1 cellular context compared by ENCODE assay signal in the genomic region with DNA sequence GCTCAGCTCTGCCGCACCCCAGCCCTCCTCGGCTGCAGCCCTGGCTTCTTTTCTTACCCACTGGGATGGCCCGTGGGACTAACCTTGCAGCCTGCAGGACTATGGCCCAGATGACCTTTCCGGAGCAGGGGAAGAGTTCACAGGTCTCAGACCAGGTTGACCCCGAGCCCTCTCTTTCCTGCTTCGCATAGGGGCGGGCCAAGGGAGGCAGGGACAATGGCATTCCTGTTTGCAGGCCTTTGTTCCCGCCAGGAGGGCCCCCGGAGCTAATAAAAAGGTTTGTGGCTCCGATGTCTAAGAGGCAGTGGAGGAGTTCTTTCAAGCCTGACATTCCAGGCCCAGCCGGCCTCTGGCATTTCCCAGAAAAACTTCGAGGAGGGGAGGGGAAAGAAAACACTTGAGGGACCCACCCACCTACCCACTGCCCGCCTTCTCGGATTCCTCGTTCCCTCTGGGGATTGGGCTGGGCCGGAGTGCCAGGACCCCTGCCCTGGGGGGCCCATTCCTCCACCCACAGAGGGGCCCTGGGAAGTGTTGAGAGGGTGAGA.
TF ChIP-seq lines count a peak whose summit lies in the region.

No MANE protein-coding gene starts in this region.

TF ChIP-seq in HepG2, 621 proteins besides CTCF, POLR2A, EP300 and RAD21 (continued from another document and continues in another):
- 0 out of 2 replicates have a peak, but pooled peaks have one; percentile 19 for TF ChIP-seq ZBTB25 (CRISPR knock-in tag; IDR thresholded peaks at IDR 0.05)
- no peak for TF ChIP-seq JARID2 (CRISPR knock-in tag; IDR thresholded peaks at IDR 0.05; ENCODE audit: insufficient replicate concordance)
- 0 out of 2 replicates have a peak, but pooled peaks have one; percentile 40 for TF ChIP-seq ZFP90 (CRISPR knock-in tag; IDR thresholded peaks at IDR 0.05; ENCODE audit: borderline replicate concordance)
- no peak for TF ChIP-seq PHF8 (CRISPR knock-in tag; IDR thresholded peaks at IDR 0.05)
- peak; percentile 21; the same call in 1 of the 2 replicates for TF ChIP-seq TFAP4 (IDR thresholded peaks at IDR 0.05; ENCODE audit: borderline replicate concordance, low read depth)
- TF ChIP-seq FOXA3 (CRISPR knock-in tag; IDR thresholded peaks at IDR 0.05): 0 out of 2 replicates have a peak, but pooled peaks have one; percentile 13
- TF ChIP-seq, protein P1, sequence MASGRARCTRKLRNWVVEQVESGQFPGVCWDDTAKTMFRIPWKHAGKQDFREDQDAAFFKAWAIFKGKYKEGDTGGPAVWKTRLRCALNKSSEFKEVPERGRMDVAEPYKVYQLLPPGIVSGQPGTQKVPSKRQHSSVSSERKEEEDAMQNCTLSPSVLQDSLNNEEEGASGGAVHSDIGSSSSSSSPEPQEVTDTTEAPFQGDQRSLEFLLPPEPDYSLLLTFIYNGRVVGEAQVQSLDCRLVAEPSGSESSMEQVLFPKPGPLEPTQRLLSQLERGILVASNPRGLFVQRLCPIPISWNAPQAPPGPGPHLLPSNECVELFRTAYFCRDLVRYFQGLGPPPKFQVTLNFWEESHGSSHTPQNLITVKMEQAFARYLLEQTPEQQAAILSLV (CRISPR knock-in tag; IDR thresholded peaks at IDR 0.05; ENCODE audit: borderline replicate concordance): no peak
- TF ChIP-seq FOXP4 (CRISPR knock-in tag; IDR thresholded peaks at IDR 0.05): peak; percentile 34; the same call in 1 of the 2 replicates
- TF ChIP-seq ZNF501 (CRISPR knock-in tag; IDR thresholded peaks at IDR 0.05): no peak
- 0 out of 2 replicates have a peak, but pooled peaks have one; percentile 46 for TF ChIP-seq ZNF670 (CRISPR knock-in tag; IDR thresholded peaks at IDR 0.05; ENCODE audit: borderline replicate concordance)
- 0 out of 2 replicates have a peak, but pooled peaks have one; percentile 54 for TF ChIP-seq CSRNP1 (CRISPR knock-in tag; IDR thresholded peaks at IDR 0.05)
- TF ChIP-seq ZFP62 (CRISPR knock-in tag; IDR thresholded peaks at IDR 0.05): no peak
- TF ChIP-seq MIXL1 (CRISPR knock-in tag; IDR thresholded peaks at IDR 0.05): no peak
- no peak for TF ChIP-seq MED13 (CRISPR knock-in tag; IDR thresholded peaks at IDR 0.05)
- TF ChIP-seq XRCC5 (optimal IDR thresholded peaks at IDR 0.05; ENCODE audit: low read length): peak; percentile 29
- no peak for TF ChIP-seq MEF2D (CRISPR knock-in tag; IDR thresholded peaks at IDR 0.05)
- TF ChIP-seq PHF20 (CRISPR knock-in tag; IDR thresholded peaks at IDR 0.05): no peak
- TF ChIP-seq, protein P2, sequence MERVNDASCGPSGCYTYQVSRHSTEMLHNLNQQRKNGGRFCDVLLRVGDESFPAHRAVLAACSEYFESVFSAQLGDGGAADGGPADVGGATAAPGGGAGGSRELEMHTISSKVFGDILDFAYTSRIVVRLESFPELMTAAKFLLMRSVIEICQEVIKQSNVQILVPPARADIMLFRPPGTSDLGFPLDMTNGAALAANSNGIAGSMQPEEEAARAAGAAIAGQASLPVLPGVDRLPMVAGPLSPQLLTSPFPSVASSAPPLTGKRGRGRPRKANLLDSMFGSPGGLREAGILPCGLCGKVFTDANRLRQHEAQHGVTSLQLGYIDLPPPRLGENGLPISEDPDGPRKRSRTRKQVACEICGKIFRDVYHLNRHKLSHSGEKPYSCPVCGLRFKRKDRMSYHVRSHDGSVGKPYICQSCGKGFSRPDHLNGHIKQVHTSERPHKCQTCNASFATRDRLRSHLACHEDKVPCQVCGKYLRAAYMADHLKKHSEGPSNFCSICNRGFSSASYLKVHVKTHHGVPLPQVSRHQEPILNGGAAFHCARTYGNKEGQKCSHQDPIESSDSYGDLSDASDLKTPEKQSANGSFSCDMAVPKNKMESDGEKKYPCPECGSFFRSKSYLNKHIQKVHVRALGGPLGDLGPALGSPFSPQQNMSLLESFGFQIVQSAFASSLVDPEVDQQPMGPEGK (CRISPR knock-in tag; IDR thresholded peaks at IDR 0.05): peak; percentile 68
- TF ChIP-seq, protein P3, sequence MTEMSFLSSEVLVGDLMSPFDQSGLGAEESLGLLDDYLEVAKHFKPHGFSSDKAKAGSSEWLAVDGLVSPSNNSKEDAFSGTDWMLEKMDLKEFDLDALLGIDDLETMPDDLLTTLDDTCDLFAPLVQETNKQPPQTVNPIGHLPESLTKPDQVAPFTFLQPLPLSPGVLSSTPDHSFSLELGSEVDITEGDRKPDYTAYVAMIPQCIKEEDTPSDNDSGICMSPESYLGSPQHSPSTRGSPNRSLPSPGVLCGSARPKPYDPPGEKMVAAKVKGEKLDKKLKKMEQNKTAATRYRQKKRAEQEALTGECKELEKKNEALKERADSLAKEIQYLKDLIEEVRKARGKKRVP (CRISPR knock-in tag; IDR thresholded peaks at IDR 0.05): no peak
- no peak for TF ChIP-seq ZFP41 (CRISPR knock-in tag; IDR thresholded peaks at IDR 0.05; ENCODE audit: borderline replicate concordance)
- no peak for TF ChIP-seq FOXP1 (IDR thresholded peaks at IDR 0.05)
- TF ChIP-seq FOXP1 (CRISPR knock-in tag; IDR thresholded peaks at IDR 0.05): no peak
- TF ChIP-seq, protein P4, sequence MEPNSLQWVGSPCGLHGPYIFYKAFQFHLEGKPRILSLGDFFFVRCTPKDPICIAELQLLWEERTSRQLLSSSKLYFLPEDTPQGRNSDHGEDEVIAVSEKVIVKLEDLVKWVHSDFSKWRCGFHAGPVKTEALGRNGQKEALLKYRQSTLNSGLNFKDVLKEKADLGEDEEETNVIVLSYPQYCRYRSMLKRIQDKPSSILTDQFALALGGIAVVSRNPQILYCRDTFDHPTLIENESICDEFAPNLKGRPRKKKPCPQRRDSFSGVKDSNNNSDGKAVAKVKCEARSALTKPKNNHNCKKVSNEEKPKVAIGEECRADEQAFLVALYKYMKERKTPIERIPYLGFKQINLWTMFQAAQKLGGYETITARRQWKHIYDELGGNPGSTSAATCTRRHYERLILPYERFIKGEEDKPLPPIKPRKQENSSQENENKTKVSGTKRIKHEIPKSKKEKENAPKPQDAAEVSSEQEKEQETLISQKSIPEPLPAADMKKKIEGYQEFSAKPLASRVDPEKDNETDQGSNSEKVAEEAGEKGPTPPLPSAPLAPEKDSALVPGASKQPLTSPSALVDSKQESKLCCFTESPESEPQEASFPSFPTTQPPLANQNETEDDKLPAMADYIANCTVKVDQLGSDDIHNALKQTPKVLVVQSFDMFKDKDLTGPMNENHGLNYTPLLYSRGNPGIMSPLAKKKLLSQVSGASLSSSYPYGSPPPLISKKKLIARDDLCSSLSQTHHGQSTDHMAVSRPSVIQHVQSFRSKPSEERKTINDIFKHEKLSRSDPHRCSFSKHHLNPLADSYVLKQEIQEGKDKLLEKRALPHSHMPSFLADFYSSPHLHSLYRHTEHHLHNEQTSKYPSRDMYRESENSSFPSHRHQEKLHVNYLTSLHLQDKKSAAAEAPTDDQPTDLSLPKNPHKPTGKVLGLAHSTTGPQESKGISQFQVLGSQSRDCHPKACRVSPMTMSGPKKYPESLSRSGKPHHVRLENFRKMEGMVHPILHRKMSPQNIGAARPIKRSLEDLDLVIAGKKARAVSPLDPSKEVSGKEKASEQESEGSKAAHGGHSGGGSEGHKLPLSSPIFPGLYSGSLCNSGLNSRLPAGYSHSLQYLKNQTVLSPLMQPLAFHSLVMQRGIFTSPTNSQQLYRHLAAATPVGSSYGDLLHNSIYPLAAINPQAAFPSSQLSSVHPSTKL (CRISPR knock-in tag; IDR thresholded peaks at IDR 0.05): peak; percentile 66; the same call in 1 of the 2 replicates
- peak; percentile 99 for TF ChIP-seq SOX13 (IDR thresholded peaks at IDR 0.05)
- TF ChIP-seq SOX13 (CRISPR knock-in tag; conservative IDR thresholded peaks at IDR 0.05 in 1 of 2, IDR thresholded peaks at IDR 0.05 in 1 of 2): peak in 1 of 2 experiments; percentile 99; a peak in 2 of 4 replicates
- TF ChIP-seq, protein P5, sequence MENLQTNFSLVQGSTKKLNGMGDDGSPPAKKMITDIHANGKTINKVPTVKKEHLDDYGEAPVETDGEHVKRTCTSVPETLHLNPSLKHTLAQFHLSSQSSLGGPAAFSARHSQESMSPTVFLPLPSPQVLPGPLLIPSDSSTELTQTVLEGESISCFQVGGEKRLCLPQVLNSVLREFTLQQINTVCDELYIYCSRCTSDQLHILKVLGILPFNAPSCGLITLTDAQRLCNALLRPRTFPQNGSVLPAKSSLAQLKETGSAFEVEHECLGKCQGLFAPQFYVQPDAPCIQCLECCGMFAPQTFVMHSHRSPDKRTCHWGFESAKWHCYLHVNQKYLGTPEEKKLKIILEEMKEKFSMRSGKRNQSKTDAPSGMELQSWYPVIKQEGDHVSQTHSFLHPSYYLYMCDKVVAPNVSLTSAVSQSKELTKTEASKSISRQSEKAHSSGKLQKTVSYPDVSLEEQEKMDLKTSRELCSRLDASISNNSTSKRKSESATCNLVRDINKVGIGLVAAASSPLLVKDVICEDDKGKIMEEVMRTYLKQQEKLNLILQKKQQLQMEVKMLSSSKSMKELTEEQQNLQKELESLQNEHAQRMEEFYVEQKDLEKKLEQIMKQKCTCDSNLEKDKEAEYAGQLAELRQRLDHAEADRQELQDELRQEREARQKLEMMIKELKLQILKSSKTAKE (CRISPR knock-in tag; IDR thresholded peaks at IDR 0.05; ENCODE audit: borderline replicate concordance): peak; percentile 47; the same call in 1 of the 2 replicates
- TF ChIP-seq NR2F6 (IDR thresholded peaks at IDR 0.05): peak; percentile 95
- TF ChIP-seq NR2F6 (CRISPR knock-in tag; IDR thresholded peaks at IDR 0.05): peak; percentile 94
- peak; percentile 59; the same call in 1 of the 2 replicates for TF ChIP-seq THRA (CRISPR knock-in tag; IDR thresholded peaks at IDR 0.05; ENCODE audit: borderline replicate concordance)
- TF ChIP-seq, protein P6, sequence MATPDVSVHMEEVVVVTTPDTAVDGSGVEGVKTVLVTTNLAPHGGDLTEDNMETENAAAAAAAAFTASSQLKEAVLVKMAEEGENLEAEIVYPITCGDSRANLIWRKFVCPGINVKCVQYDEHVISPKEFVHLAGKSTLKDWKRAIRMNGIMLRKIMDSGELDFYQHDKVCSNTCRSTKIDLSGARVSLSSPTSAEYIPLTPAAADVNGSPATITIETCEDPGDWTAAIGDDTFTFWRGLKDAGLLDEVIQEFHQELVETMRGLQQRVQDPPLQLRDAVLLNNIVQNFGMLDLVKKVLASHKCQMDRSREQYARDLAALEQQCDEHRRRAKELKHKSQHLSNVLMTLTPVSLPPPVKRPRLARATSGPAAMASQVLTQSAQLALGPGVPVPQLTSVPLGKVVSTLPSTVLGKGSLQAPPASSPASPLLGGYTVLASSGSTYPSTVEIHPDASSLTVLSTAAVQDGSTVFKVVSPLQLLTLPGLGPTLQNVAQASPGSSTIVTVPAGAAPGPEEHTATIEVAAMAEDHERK (CRISPR knock-in tag; IDR thresholded peaks at IDR 0.05; ENCODE audit: low read depth): no peak
- TF ChIP-seq GZF1 (CRISPR knock-in tag; IDR thresholded peaks at IDR 0.05): no peak
- TF ChIP-seq HDAC1 (CRISPR knock-in tag; IDR thresholded peaks at IDR 0.05): peak; percentile 76
- TF ChIP-seq, protein P7, sequence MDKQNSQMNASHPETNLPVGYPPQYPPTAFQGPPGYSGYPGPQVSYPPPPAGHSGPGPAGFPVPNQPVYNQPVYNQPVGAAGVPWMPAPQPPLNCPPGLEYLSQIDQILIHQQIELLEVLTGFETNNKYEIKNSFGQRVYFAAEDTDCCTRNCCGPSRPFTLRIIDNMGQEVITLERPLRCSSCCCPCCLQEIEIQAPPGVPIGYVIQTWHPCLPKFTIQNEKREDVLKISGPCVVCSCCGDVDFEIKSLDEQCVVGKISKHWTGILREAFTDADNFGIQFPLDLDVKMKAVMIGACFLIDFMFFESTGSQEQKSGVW (CRISPR knock-in tag; IDR thresholded peaks at IDR 0.05; ENCODE audit: borderline replicate concordance): no peak
- no peak for TF ChIP-seq ZNF264 (CRISPR knock-in tag; IDR thresholded peaks at IDR 0.05)
- TF ChIP-seq ZNF841 (CRISPR knock-in tag; IDR thresholded peaks at IDR 0.05; ENCODE audit: borderline replicate concordance): no peak
